In genomic region chr1:153929981-153930948, GRCh38 we compare ENCODE assay signal across 15 cellular contexts. TPM values are rescaled to one million over a fixed set of nuclear protein-coding genes. Genes with fewer than 3 reads are reported as not detected.
A peak's percentile ranks its signal among the peaks of the same experiment; 100 is the strongest.
DNase-seq lines count a peak whose midpoint lies in the region; ATAC-seq and TF ChIP-seq lines count a peak whose summit lies in the region.
"Had no signal": no experiment of that assay in that cellular context is flagged by ENCODE, and none has a peak within 500 bp of the region (broad histone marks: within the 10 kb centered on the region; RNA-seq: fewer than 3 reads in every experiment).

No MANE protein-coding gene starts in this region.

- no peaks in the 10 kb centered on the region for H3K27me3 Mint-ChIP-seq in central memory CD8-positive, alpha-beta T cell
- H3K27me3 Mint-ChIP-seq in activated T-helper 1 cell treated with anti-CD3 and anti-CD28 coated beads, Interleukin-12 subunit alpha, Interleukin-12 subunit beta, Interleukin-2, Interleukin-4 antibody, amounts not matched to agents 30 ng/mL and 10 ng/mL and 1 ng/mL, durations not matched to agents 14 hours and 24 hours and 36 hours (ENCODE audit: insufficient read depth): no peaks in the 10 kb centered on the region

- H3K4ac ChIP-seq in mesenchymal stem cell (ENCODE audit: low read depth in 1 of 2, low read length in 2 of 2): no peak overlapping the region

- H3K27ac ChIP-seq in 22Rv1 (no peak overlapping the region), HCT116 (ENCODE audit: low read depth, low read length) (no peak overlapping the region), mesenchymal stem cell (ENCODE audit: low read length, poor library complexity, severe bottlenecking) (no peak overlapping the region), colonic mucosa (no peak overlapping the region)

- no peak overlapping the region for H3K23ac ChIP-seq in mesenchymal stem cell (ENCODE audit: low read length in 2 of 2)

- intact Hi-C loops in HCT116 (cut with micrococcal nuclease): no loop called here
- intact Hi-C loops in activated T-helper 1 cell treated with anti-CD3 and anti-CD28 coated beads, Interleukin-12 subunit alpha, Interleukin-12 subunit beta, Interleukin-2, Interleukin-4 antibody, amounts not matched to agents 30 ng/mL and 10 ng/mL and 1 ng/mL, durations not matched to agents 14 hours and 24 hours and 36 hours (cut with micrococcal nuclease): no loop called here
- intact Hi-C loops in colonic mucosa (cut with DNase I): no loop called here

- BruUV-seq in HCT116 (replicated peaks; lab: Mats Ljungman, UMichigan): no TSS peak

- no peak overlapping the region for H2BK120ac ChIP-seq in mesenchymal stem cell (ENCODE audit: low read depth, low read length)

- RAD21 ChIA-PET in HCT116 (lab: Charles Lee; ENCODE audit: low non-redundant PET in 1 of 2, low total read pairs in 2 of 2, uncharacterized antibody in 2 of 2, unreplicated experiment in 2 of 2): no interaction called here

- H3K4me2 ChIP-seq in HCT116 (ENCODE audit: low read length) (no peak overlapping the region), mesenchymal stem cell (ENCODE audit: low read length, poor library complexity, severe bottlenecking) (no peak overlapping the region)

- no peak overlapping the region for H2BK12ac ChIP-seq in mesenchymal stem cell (ENCODE audit: low read length in 2 of 2)

- TF ChIP-seq CTCF in 22Rv1 (IDR thresholded peaks at IDR 0.05): 0 out of 2 replicates have a peak, but pooled peaks have one; percentile 16
- TF ChIP-seq CTCF in HCT116 (IDR thresholded peaks at IDR 0.05 in 2 of 3, conservative IDR thresholded peaks at IDR 0.05 in 1 of 3; ENCODE audit: borderline replicate concordance in 1 of 3, insufficient read depth in 1 of 3, low read depth in 2 of 3, low read length in 2 of 3): peak in 1 of 3 experiments; percentile 27; a peak in 2 of 6 replicates
- no peak for TF ChIP-seq CTCF in GM13977 (IDR thresholded peaks at IDR 0.05; ENCODE audit: extremely low read depth, insufficient read depth, missing control alignments)
- TF ChIP-seq CTCF in colonic mucosa (IDR thresholded peaks at IDR 0.05): no peak

- no peak overlapping the region for H2BK15ac ChIP-seq in mesenchymal stem cell (ENCODE audit: low read depth, poor library complexity, severe bottlenecking)

- no peak overlapping the region for H2BK5ac ChIP-seq in mesenchymal stem cell (ENCODE audit: low read depth, low read length, poor library complexity, severe bottlenecking)

- in situ Hi-C loops in GM13977 (cut with MboI; ENCODE audit: low pct_unique_long_range_greater_than_20kb, low sequenced_read_pairs, unreplicated experiment): no loop called here

- H2AFZ ChIP-seq in HCT116 (ENCODE audit: low read depth, low read length, poor library complexity, severe bottlenecking): no peak overlapping the region
- no peak overlapping the region for H2AFZ ChIP-seq in mesenchymal stem cell (ENCODE audit: low read depth, low read length)

- no peaks in the 10 kb centered on the region for H3K79me2 ChIP-seq in HCT116 (ENCODE audit: insufficient read depth, low read length)

- TF ChIP-seq RAD21 in HCT116 (IDR thresholded peaks at IDR 0.05; ENCODE audit: low read depth): no peak

- H4K8ac ChIP-seq in mesenchymal stem cell (ENCODE audit: low read length): peak overlapping the region; percentile 4

- TF ChIP-seq POLR2A in HCT116 (IDR thresholded peaks at IDR 0.05; ENCODE audit: borderline replicate concordance, extremely low read depth, insufficient read depth, insufficient read length): no peak

- no peaks in the 10 kb centered on the region for H3K9me3 ChIP-seq in HCT116 (ENCODE audit: control insufficient read depth in 1 of 2, insufficient read depth in 1 of 2, low read depth in 1 of 2, low read length in 2 of 2)
- H3K9me3 ChIP-seq in mesenchymal stem cell (ENCODE audit: control insufficient read depth, low read length): no peaks in the 10 kb centered on the region
- H3K9me3 ChIP-seq in colonic mucosa: no peaks in the 10 kb centered on the region

- ATAC-seq in HCT116: peak; percentile 55; the same call in 1 of the 2 replicates
- ATAC-seq in central memory CD8-positive, alpha-beta T cell (replicated peaks; ENCODE audit: extremely low read depth, poor library complexity, severe bottlenecking): no peak

- no peak overlapping the region for H3K14ac ChIP-seq in mesenchymal stem cell (ENCODE audit: low read length in 2 of 2)

- H4K20me1 ChIP-seq in HCT116 (ENCODE audit: insufficient read depth): no peaks in the 10 kb centered on the region

- H3K4me3 Mint-ChIP-seq in central memory CD8-positive, alpha-beta T cell: no peak overlapping the region
- no peak overlapping the region for H3K4me3 Mint-ChIP-seq in activated T-helper 1 cell treated with anti-CD3 and anti-CD28 coated beads, Interleukin-12 subunit alpha, Interleukin-12 subunit beta, Interleukin-2, Interleukin-4 antibody, amounts not matched to agents 30 ng/mL and 10 ng/mL and 1 ng/mL, durations not matched to agents 14 hours and 24 hours and 36 hours

- peak overlapping the region; percentile 38 for H3K27ac Mint-ChIP-seq in central memory CD8-positive, alpha-beta T cell (ENCODE audit: low read depth)
- H3K27ac Mint-ChIP-seq in activated T-helper 1 cell treated with anti-CD3 and anti-CD28 coated beads, Interleukin-12 subunit alpha, Interleukin-12 subunit beta, Interleukin-2, Interleukin-4 antibody, amounts not matched to agents 30 ng/mL and 10 ng/mL and 1 ng/mL, durations not matched to agents 14 hours and 24 hours and 36 hours: no peak overlapping the region

- peaks cover 5% of the 10 kb centered on the region for H3K79me1 ChIP-seq in mesenchymal stem cell (replicated peaks; ENCODE audit: low read length, poor library complexity, severe bottlenecking)

- POLR2A ChIA-PET in HCT116 (lab: Charles Lee): no interaction called here

- H3K4me3 ChIP-seq in HCT116 (replicated peaks in 1 of 2; ENCODE audit: low read depth in 1 of 2, low read length in 2 of 2) (no peak overlapping the region), mesenchymal stem cell (ENCODE audit: insufficient read depth in 1 of 2, low read depth in 1 of 2, low read length in 2 of 2) (no peak overlapping the region), colonic mucosa (no peak overlapping the region)

- H3K4me1 Mint-ChIP-seq in central memory CD8-positive, alpha-beta T cell: peaks cover 14% of the 10 kb centered on the region
- peaks cover 11% of the 10 kb centered on the region for H3K4me1 Mint-ChIP-seq in activated T-helper 1 cell treated with anti-CD3 and anti-CD28 coated beads, Interleukin-12 subunit alpha, Interleukin-12 subunit beta, Interleukin-2, Interleukin-4 antibody, amounts not matched to agents 30 ng/mL and 10 ng/mL and 1 ng/mL, durations not matched to agents 14 hours and 24 hours and 36 hours (ENCODE audit: low read depth)

- H3K18ac ChIP-seq in mesenchymal stem cell (ENCODE audit: low read depth in 1 of 2, low read length in 2 of 2): no peak overlapping the region

- peak overlapping the region; percentile 10 for H4K91ac ChIP-seq in mesenchymal stem cell (ENCODE audit: low read length)

- 96% methylated on average over 11 of the region's 14 CpGs for WGBS in mesenchymal stem cell

- H3K9ac ChIP-seq in HCT116 (ENCODE audit: low read length): no peak overlapping the region
- H3K9ac ChIP-seq in mesenchymal stem cell (ENCODE audit: low read length): no peak overlapping the region
- H3K9ac ChIP-seq in colonic mucosa (ENCODE audit: low read depth in 2 of 2, low read length in 2 of 2): no peak overlapping the region

- H3K9me2 ChIP-seq in HCT116 (ENCODE audit: insufficient read depth): no peaks in the 10 kb centered on the region

- CTCF ChIA-PET in HCT116 (lab: Charles Lee): no interaction called here

- DNase-seq in HCT116 (ENCODE audit: low read depth, low spot score) (no peak), mesenchymal stem cell (no peak), GM13977 (ENCODE audit: low spot score) (no peak), OCI-M2 (lab: John Stamatoyannopoulos, UW; ENCODE audit: unreplicated experiment) (no peak), colonic mucosa (no peak)
- DNase-seq in central memory CD8-positive, alpha-beta T cell (ENCODE audit: low spot score in 2 of 2): no peak
- no peak for DNase-seq in activated T-helper 1 cell treated with anti-CD3 and anti-CD28 coated beads, Interleukin-12 subunit alpha, Interleukin-12 subunit beta, Interleukin-2, Interleukin-4 antibody, amounts not matched to agents 30 ng/mL and 10 ng/mL and 1 ng/mL, durations not matched to agents 14 hours and 24 hours and 36 hours (ENCODE audit: low spot score)
- DNase-seq: activated CD4-positive, alpha-beta T cell treated with anti-CD3 and anti-CD28 coated beads, Interleukin-2, amount 50 U/mL, for 4 hours; activated T-cell treated with anti-CD3 and anti-CD28 coated beads, Interleukin-2, amount 50 U/mL, for 48 hours; cortex of kidney; NCI-H187 treated with DMSO at 0.1 percent for 48 hours; NCI-H510A treated with DMSO at 0.1 percent for 48 hours; occipital lobe; stimulated activated CD4-positive, alpha-beta T cell treated with anti-CD3 and anti-CD28 coated beads, Interleukin-4, amount 100 ng/mL, for 4 hours had no signal

- H3K9me3 Mint-ChIP-seq in central memory CD8-positive, alpha-beta T cell: no peaks in the 10 kb centered on the region
- H3K9me3 Mint-ChIP-seq in activated T-helper 1 cell treated with anti-CD3 and anti-CD28 coated beads, Interleukin-12 subunit alpha, Interleukin-12 subunit beta, Interleukin-2, Interleukin-4 antibody, amounts not matched to agents 30 ng/mL and 10 ng/mL and 1 ng/mL, durations not matched to agents 14 hours and 24 hours and 36 hours: no peaks in the 10 kb centered on the region

- H2AK5ac ChIP-seq in mesenchymal stem cell (ENCODE audit: low read length, severe bottlenecking): no peak overlapping the region

- peaks cover 5 to 11% of the 10 kb centered on the region in 2 experiments; a peak in 3 of 4 replicates for H3K36me3 ChIP-seq in HCT116 (ENCODE audit: control insufficient read depth in 1 of 2, insufficient read depth in 2 of 2, low read length in 2 of 2)
- H3K36me3 ChIP-seq in mesenchymal stem cell (ENCODE audit: control insufficient read depth in 1 of 2, insufficient read depth in 2 of 2, low read depth in 1 of 2, low read length in 2 of 2): peaks cover 48 to 53% of the 10 kb centered on the region in 2 experiments
- peaks cover 1% of the 10 kb centered on the region for H3K36me3 ChIP-seq in colonic mucosa

- H3K27me3 ChIP-seq in HCT116 (ENCODE audit: insufficient read depth, low read length) (no peaks in the 10 kb centered on the region), mesenchymal stem cell (ENCODE audit: control insufficient read depth in 1 of 2, insufficient read depth in 1 of 2, low read length in 2 of 2) (no peaks in the 10 kb centered on the region), colonic mucosa (no peaks in the 10 kb centered on the region)

- peaks cover 24% of the 10 kb centered on the region for H3K36me3 Mint-ChIP-seq in central memory CD8-positive, alpha-beta T cell (ENCODE audit: insufficient read depth)
- peaks cover 11% of the 10 kb centered on the region for H3K36me3 Mint-ChIP-seq in activated T-helper 1 cell treated with anti-CD3 and anti-CD28 coated beads, Interleukin-12 subunit alpha, Interleukin-12 subunit beta, Interleukin-2, Interleukin-4 antibody, amounts not matched to agents 30 ng/mL and 10 ng/mL and 1 ng/mL, durations not matched to agents 14 hours and 24 hours and 36 hours (ENCODE audit: low read depth)

- no peaks in the 10 kb centered on the region for H3K4me1 ChIP-seq in HCT116 (ENCODE audit: control insufficient read depth in 1 of 2, insufficient read depth in 2 of 2, low read length in 2 of 2)
- H3K4me1 ChIP-seq in mesenchymal stem cell (ENCODE audit: control insufficient read depth, insufficient read depth, low read depth, low read length): no peaks in the 10 kb centered on the region
- no peaks in the 10 kb centered on the region for H3K4me1 ChIP-seq in colonic mucosa

RNA-seq across cellular contexts. Expression of gene GATAD2B, which starts 7.5 kb away (rescaled TPM):
- 50.2 TPM for total RNA-seq in HCT116 (2021; ENCODE audit: unreplicated experiment)
- polyA plus RNA-seq in HCT116 (2012): 17.6 and 19.7 TPM in 2 replicates
- 15.0 TPM for polyA plus RNA-seq in mesenchymal stem cell (2013, experiment 1 of 2)
- 14.1 TPM for polyA plus RNA-seq in mesenchymal stem cell (2013, experiment 2 of 2)
- 69.1 and 70.4 TPM in 2 replicates for total RNA-seq in activated T-helper 1 cell treated with anti-CD3 and anti-CD28 coated beads, Interleukin-12 subunit alpha, Interleukin-12 subunit beta, Interleukin-2, Interleukin-4 antibody, amounts not matched to agents 30 ng/mL and 10 ng/mL and 1 ng/mL, durations not matched to agents 14 hours and 24 hours and 36 hours
- total RNA-seq in colonic mucosa: 10 to 100 TPM; 32.5 to 36.5 TPM

RNA-seq across cellular contexts. Expression of gene DENND4B, which starts 16.3 kb away (rescaled TPM):
- total RNA-seq in HCT116 (2021; ENCODE audit: unreplicated experiment) (70.8 TPM), colonic mucosa (10 to 100 TPM; 26.9 to 45.6 TPM)
- 45.3 and 53.6 TPM in 2 replicates for polyA plus RNA-seq in HCT116 (2012)
- 21.7 TPM for polyA plus RNA-seq in mesenchymal stem cell (2013, experiment 1 of 2)
- polyA plus RNA-seq in mesenchymal stem cell (2013, experiment 2 of 2): 18.0 TPM
- total RNA-seq in activated T-helper 1 cell treated with anti-CD3 and anti-CD28 coated beads, Interleukin-12 subunit alpha, Interleukin-12 subunit beta, Interleukin-2, Interleukin-4 antibody, amounts not matched to agents 30 ng/mL and 10 ng/mL and 1 ng/mL, durations not matched to agents 14 hours and 24 hours and 36 hours: 128 and 133 TPM in 2 replicates

RNA-seq across cellular contexts. Expression of gene CRTC2, which starts 28.1 kb away (rescaled TPM):
- total RNA-seq in HCT116 (2021; ENCODE audit: unreplicated experiment): 33.8 TPM
- polyA plus RNA-seq in HCT116 (2012): 36.1 TPM in 2 replicates
- polyA plus RNA-seq in mesenchymal stem cell (2013, experiment 1 of 2): 30.3 TPM
- 27.0 TPM for polyA plus RNA-seq in mesenchymal stem cell (2013, experiment 2 of 2)
- 62.8 and 76.4 TPM in 2 replicates for total RNA-seq in activated T-helper 1 cell treated with anti-CD3 and anti-CD28 coated beads, Interleukin-12 subunit alpha, Interleukin-12 subunit beta, Interleukin-2, Interleukin-4 antibody, amounts not matched to agents 30 ng/mL and 10 ng/mL and 1 ng/mL, durations not matched to agents 14 hours and 24 hours and 36 hours
- 10 to 100 TPM; 26.9 to 40.7 TPM for total RNA-seq in colonic mucosa

RNA-seq across cellular contexts. Expression of gene SLC39A1, which starts 33.1 kb away (rescaled TPM):
- total RNA-seq in HCT116 (2021; ENCODE audit: unreplicated experiment): 51.5 TPM
- polyA plus RNA-seq in HCT116 (2012): 52.2 and 57.3 TPM in 2 replicates
- 106 TPM for polyA plus RNA-seq in mesenchymal stem cell (2013, experiment 1 of 2)
- 105 TPM for polyA plus RNA-seq in mesenchymal stem cell (2013, experiment 2 of 2)
- 75.4 and 76.1 TPM in 2 replicates for total RNA-seq in activated T-helper 1 cell treated with anti-CD3 and anti-CD28 coated beads, Interleukin-12 subunit alpha, Interleukin-12 subunit beta, Interleukin-2, Interleukin-4 antibody, amounts not matched to agents 30 ng/mL and 10 ng/mL and 1 ng/mL, durations not matched to agents 14 hours and 24 hours and 36 hours
- total RNA-seq in colonic mucosa: 10 to 100 TPM; 76.8 to 90.9 TPM

RNA-seq across cellular contexts. Expression of gene CREB3L4, which starts 37.4 kb away (rescaled TPM):
- total RNA-seq in HCT116 (2021; ENCODE audit: unreplicated experiment) (15.3 TPM), colonic mucosa (10 to 100 TPM; 19.0 to 37.1 TPM)
- 17.8 and 19.1 TPM in 2 replicates for polyA plus RNA-seq in HCT116 (2012)
- 3.3 TPM for polyA plus RNA-seq in mesenchymal stem cell (2013, experiment 1 of 2)
- 2.9 TPM for polyA plus RNA-seq in mesenchymal stem cell (2013, experiment 2 of 2)
- 8.1 and 9.8 TPM in 2 replicates for total RNA-seq in activated T-helper 1 cell treated with anti-CD3 and anti-CD28 coated beads, Interleukin-12 subunit alpha, Interleukin-12 subunit beta, Interleukin-2, Interleukin-4 antibody, amounts not matched to agents 30 ng/mL and 10 ng/mL and 1 ng/mL, durations not matched to agents 14 hours and 24 hours and 36 hours
